Comparison of ENCODE assay signal across 22 cellular contexts in genomic region chr7:130334274-130334673, GRCh38. TPM values are rescaled to one million over a fixed set of nuclear protein-coding genes. Genes with fewer than 3 reads are reported as not detected.
"Had no signal": no experiment of that assay in that cellular context is flagged by ENCODE, and none has a peak within 500 bp of the region (broad histone marks: within the 10 kb centered on the region; RNA-seq: fewer than 3 reads in every experiment).

No MANE protein-coding gene starts in this region.

- H3K9me3 ChIP-seq: transverse colon had no signal

- H3K4me1 Mint-ChIP-seq: activated CD4-positive, alpha-beta T cell treated with anti-CD3 and anti-CD28 coated beads, Interleukin-2, amount 10 ng/mL, durations not matched to agents 7 days and 5 days; immature natural killer cell; natural killer cell; stimulated activated memory B cell treated with anti-CD40 and anti-IgM and Interleukin-4, amounts not matched to agents 10 μg/mL and 1 μg/mL and 100 μg/mL, for 72 hours had no signal

- H3K79me2 ChIP-seq: parathyroid adenoma had no signal

- H3K9me3 Mint-ChIP-seq: activated CD4-positive, alpha-beta T cell treated with anti-CD3 and anti-CD28 coated beads, Interleukin-2, amount 10 ng/mL, durations not matched to agents 7 days and 5 days; activated naive CD4-positive, alpha-beta T cell treated with anti-CD3 and anti-CD28 coated beads, Interleukin-2, amount 50 U/mL, for 72 hours; immature natural killer cell; natural killer cell; stimulated activated memory B cell treated with anti-CD40 and anti-IgM and Interleukin-4, amounts not matched to agents 10 μg/mL and 1 μg/mL and 100 μg/mL, for 72 hours had no signal

- H3K36me3 Mint-ChIP-seq: activated naive CD4-positive, alpha-beta T cell treated with anti-CD3 and anti-CD28 coated beads, Interleukin-2, amount 50 U/mL, for 72 hours; immature natural killer cell; natural killer cell; stimulated activated memory B cell treated with anti-CD40 and anti-IgM and Interleukin-4, amounts not matched to agents 10 μg/mL and 1 μg/mL and 100 μg/mL, for 72 hours had no signal

- H2AFZ ChIP-seq: parathyroid adenoma had no signal

- H3K27ac Mint-ChIP-seq: activated CD4-positive, alpha-beta T cell treated with anti-CD3 and anti-CD28 coated beads, Interleukin-2, amount 10 ng/mL, durations not matched to agents 7 days and 5 days; activated naive CD4-positive, alpha-beta T cell treated with anti-CD3 and anti-CD28 coated beads, Interleukin-2, amount 50 U/mL, for 72 hours; immature natural killer cell; natural killer cell; stimulated activated memory B cell treated with anti-CD40 and anti-IgM and Interleukin-4, amounts not matched to agents 10 μg/mL and 1 μg/mL and 100 μg/mL, for 72 hours; T-helper 17 cell had no signal

- DNase-seq: activated CD4-positive, alpha-beta T cell treated with anti-CD3 and anti-CD28 coated beads, Interleukin-2, amount 10 ng/mL, durations not matched to agents 7 days and 5 days; activated CD4-positive, CD25-positive, alpha-beta regulatory T cell; activated effector memory CD4-positive, alpha-beta T cell treated with anti-CD3 and anti-CD28 coated beads, Interleukin-2, amount 50 U/mL, for 16 hours; activated T-cell treated with anti-CD3 and anti-CD28 coated beads, Interleukin-2, amount 50 U/mL, for 1 hour; amygdala; effector CD4-positive, alpha-beta T cell; foreskin fibroblast; immature natural killer cell; natural killer cell; retina; SHP77 treated with DMSO at 0.1 percent for 48 hours; small intestine; stimulated activated CD4-positive, alpha-beta T cell treated with anti-CD3 and anti-CD28 coated beads, Interleukin-1b, Interleukin-23, amount 100 ng/mL, for 48 hours; T-helper 17 cell; transverse colon had no signal

- H3K4me1 ChIP-seq: transverse colon had no signal

- H3K27ac ChIP-seq: cardiac muscle cell, coronary artery, parathyroid adenoma, transverse colon had no signal

- H3K4me3 Mint-ChIP-seq: activated CD4-positive, alpha-beta T cell treated with anti-CD3 and anti-CD28 coated beads, Interleukin-2, amount 10 ng/mL, durations not matched to agents 7 days and 5 days; immature natural killer cell; natural killer cell; stimulated activated memory B cell treated with anti-CD40 and anti-IgM and Interleukin-4, amounts not matched to agents 10 μg/mL and 1 μg/mL and 100 μg/mL, for 72 hours; T-helper 17 cell had no signal

- FAIRE-seq: endothelial cell of umbilical vein, small intestine had no signal

- H3K4me3 ChIP-seq: cardiac muscle cell, coronary artery, transverse colon had no signal

- ATAC-seq: natural killer cell; stimulated activated memory B cell treated with anti-CD40 and anti-IgM and Interleukin-4, amounts not matched to agents 10 μg/mL and 1 μg/mL and 100 μg/mL, for 72 hours; T-helper 17 cell had no signal

- H3K36me3 ChIP-seq: cardiac muscle cell, transverse colon had no signal

- H3K27me3 ChIP-seq: cardiac muscle cell, transverse colon had no signal

- H3K9ac ChIP-seq: parathyroid adenoma had no signal

RNA-seq across cellular contexts. Expression of gene CPA5, which starts 10.3 kb away (rescaled TPM):
- total RNA-seq: activated CD4-positive, alpha-beta T cell treated with anti-CD3 and anti-CD28 coated beads, Interleukin-2, amount 10 ng/mL, durations not matched to agents 7 days and 5 days; cardiac muscle cell; endothelial cell of umbilical vein; natural killer cell; subcutaneous adipose tissue; transverse colon had no signal
- polyA plus RNA-seq: endothelial cell of umbilical vein, immature natural killer cell had no signal

RNA-seq across cellular contexts. Expression of gene CPA4, which starts 41.3 kb away (rescaled TPM):
- total RNA-seq: activated CD4-positive, alpha-beta T cell treated with anti-CD3 and anti-CD28 coated beads, Interleukin-2, amount 10 ng/mL, durations not matched to agents 7 days and 5 days; activated naive CD4-positive, alpha-beta T cell treated with anti-CD3 and anti-CD28 coated beads, Interleukin-2, amount 50 U/mL, for 72 hours; cardiac muscle cell; endothelial cell of umbilical vein; natural killer cell; T-helper 17 cell; transverse colon had no signal
- polyA plus RNA-seq: immature natural killer cell had no signal

RNA-seq across cellular contexts. Expression of gene CPA1, which starts 46.0 kb away (rescaled TPM):
- total RNA-seq: activated CD4-positive, alpha-beta T cell treated with anti-CD3 and anti-CD28 coated beads, Interleukin-2, amount 10 ng/mL, durations not matched to agents 7 days and 5 days; activated naive CD4-positive, alpha-beta T cell treated with anti-CD3 and anti-CD28 coated beads, Interleukin-2, amount 50 U/mL, for 72 hours; endothelial cell of umbilical vein; natural killer cell; T-helper 17 cell; transverse colon had no signal
- polyA plus RNA-seq: endothelial cell of umbilical vein, immature natural killer cell had no signal
